In genomic region chr1:21313146-21313885, GRCh38 we compare ENCODE assay signal across 11 cellular contexts. TPM values are rescaled to one million over a fixed set of nuclear protein-coding genes. Genes with fewer than 3 reads are reported as not detected.
DNase-seq lines count a peak whose midpoint lies in the region; ATAC-seq and TF ChIP-seq lines count a peak whose summit lies in the region.
"Had no signal": no experiment of that assay in that cellular context is flagged by ENCODE, and none has a peak within 500 bp of the region (broad histone marks: within the 10 kb centered on the region; RNA-seq: fewer than 3 reads in every experiment).

No MANE protein-coding gene starts in this region.

- no peak overlapping the region for H3K23ac ChIP-seq in neuronal stem cell (ENCODE audit: low read depth, low read length, poor library complexity)

- H2BK5ac ChIP-seq in neuronal stem cell (ENCODE audit: low read length) = no peak overlapping the region

- H3K4ac ChIP-seq in neuronal stem cell (ENCODE audit: low read length) = no peak overlapping the region

- H3K27ac Mint-ChIP-seq in CD8-positive, alpha-beta T cell = no peak overlapping the region

- no peak overlapping the region for H3K4me2 ChIP-seq in neuronal stem cell (ENCODE audit: insufficient read depth, low read length, poor library complexity, severe bottlenecking)

- no peak overlapping the region for H3K4me3 Mint-ChIP-seq in CD8-positive, alpha-beta T cell

- H3K9me3 ChIP-seq in BE2C (no peaks in the 10 kb centered on the region), esophagus (ENCODE audit: control insufficient read depth in 2 of 2, insufficient read depth in 1 of 2, low read depth in 1 of 2, low read length in 1 of 2) (no peaks in the 10 kb centered on the region), neuronal stem cell (replicated peaks in 1 of 2; ENCODE audit: control insufficient read depth in 2 of 2, insufficient read depth in 1 of 2, low read depth in 1 of 2, low read length in 2 of 2) (peaks cover 0 to 2% of the 10 kb centered on the region in 2 donors)
- no peaks in the 10 kb centered on the region for H3K9me3 ChIP-seq in CD8-positive, alpha-beta T cell (ENCODE audit: low read length)
- H3K9me3 ChIP-seq: lower lobe of right lung had no signal

- H3K9me3 Mint-ChIP-seq in CD8-positive, alpha-beta T cell = no peaks in the 10 kb centered on the region

- peaks cover 37% of the 10 kb centered on the region for H3K4me1 Mint-ChIP-seq in CD8-positive, alpha-beta T cell (ENCODE audit: low read depth)

- H2BK120ac ChIP-seq in neuronal stem cell (ENCODE audit: low read depth, low read length) = no peak overlapping the region

- WGBS in esophagus, 2 donors = 66% methylated on average over 6 of the region's 6 CpGs
- no CpG with 5 or more reads among the region's 6 CpGs for WGBS in neuronal stem cell (ENCODE audit: extremely low coverage in 2 of 2, insufficient read length in 2 of 2, insufficient replicate concordance in 1 of 2), 2 donors

- H2AK5ac ChIP-seq in neuronal stem cell (ENCODE audit: low read depth, low read length) = no peak overlapping the region

- H3K4me1 ChIP-seq in BE2C (peaks cover 49% of the 10 kb centered on the region), esophagus (ENCODE audit: control insufficient read depth in 2 of 2, insufficient read depth in 2 of 2, low read length in 1 of 2) (peaks cover 9 to 17% of the 10 kb centered on the region in 2 donors), neuronal stem cell (ENCODE audit: control insufficient read depth in 2 of 2, insufficient read depth in 1 of 2, low read depth in 1 of 2, low read length in 2 of 2) (peaks cover 39 to 41% of the 10 kb centered on the region in 2 donors)
- peaks cover 12% of the 10 kb centered on the region for H3K4me1 ChIP-seq in CD8-positive, alpha-beta T cell (ENCODE audit: insufficient read depth, low read length)

- no peak overlapping the region for H3K9ac ChIP-seq in neuronal stem cell (ENCODE audit: low read depth, low read length, poor library complexity)

- H3K79me1 ChIP-seq in neuronal stem cell (ENCODE audit: low read depth, low read length) = peaks cover 2% of the 10 kb centered on the region

- H3K27me3 ChIP-seq in BE2C (no peaks in the 10 kb centered on the region), esophagus (ENCODE audit: control insufficient read depth in 1 of 2, insufficient read depth in 2 of 2, low read length in 2 of 2) (no peaks in the 10 kb centered on the region), neuronal stem cell (ENCODE audit: control insufficient read depth in 3 of 3, insufficient read depth in 3 of 3, low read depth in 1 of 3, low read length in 3 of 3) (no peaks in the 10 kb centered on the region)
- no peaks in the 10 kb centered on the region for H3K27me3 ChIP-seq in CD8-positive, alpha-beta T cell (ENCODE audit: insufficient read depth, low read length)

- H3K27ac ChIP-seq in esophagus (ENCODE audit: low read depth in 2 of 2, low read length in 1 of 2) = peak overlapping the region; percentile 4 to 40
- H3K27ac ChIP-seq in neuronal stem cell (replicated peaks; ENCODE audit: low read length) = no peak overlapping the region
- no peak overlapping the region for H3K27ac ChIP-seq in CD8-positive, alpha-beta T cell (ENCODE audit: low read depth, low read length)

- no peak overlapping the region for H4K91ac ChIP-seq in neuronal stem cell (ENCODE audit: low read depth, low read length, poor library complexity)

- H3K14ac ChIP-seq in neuronal stem cell (ENCODE audit: low read length) = peak overlapping the region; percentile 2

- intact Hi-C loops in CD8-positive, alpha-beta T cell (cut with DNase I, micrococcal nuclease) = no loop called here

- no peak overlapping the region for H2AFZ ChIP-seq in neuronal stem cell (ENCODE audit: low read length)

- DNase-seq in BE2C (peak; percentile 89), NCI-H226 (peak; percentile 30), neuronal stem cell (ENCODE audit: low spot score) (no peak), HuH-7.5 (ENCODE audit: low spot score) (no peak), NCI-H526 treated with DMSO at 0.1 percent for 48 hours (lab: John Stamatoyannopoulos, UW) (no peak)
- DNase-seq in CD8-positive, alpha-beta T cell = no peak
- DNase-seq: lower lobe of right lung; NCI-H2171 treated with DMSO at 0.1 percent for 48 hours; stimulated activated CD4-positive, alpha-beta T cell treated with anti-CD3 and anti-CD28 coated beads, Interleukin-12 subunit alpha, Interleukin-12 subunit beta, amount 100 ng/mL, for 4 hours had no signal

- H3K36me3 ChIP-seq in BE2C = no peaks in the 10 kb centered on the region; the same call in 1 of the 2 replicates
- H3K36me3 ChIP-seq in esophagus (ENCODE audit: control insufficient read depth in 2 of 2, insufficient read depth in 2 of 2, low read length in 1 of 2) = no peaks in the 10 kb centered on the region
- H3K36me3 ChIP-seq in neuronal stem cell (replicated peaks in 1 of 2; ENCODE audit: control insufficient read depth in 2 of 2, insufficient read depth in 2 of 2, low read length in 2 of 2) = no peaks in the 10 kb centered on the region
- no peaks in the 10 kb centered on the region for H3K36me3 ChIP-seq in CD8-positive, alpha-beta T cell (ENCODE audit: insufficient read depth, low read length)
- H3K36me3 ChIP-seq: lower lobe of right lung had no signal

- no peak for ATAC-seq in CD8-positive, alpha-beta T cell
- no peak for ATAC-seq in HG02610 (IDR thresholded peaks at IDR 0.05; ENCODE audit: unreplicated experiment)
- ATAC-seq: lower lobe of right lung had no signal

- POLR2A ChIA-PET in CD8-positive, alpha-beta T cell (lab: Charles Lee) = interaction anchor here (1.9 kb wide), 1 partner anchor 14 kb away, joined by 4 read pairs; no protein-coding TSS in a partner anchor

- no peak overlapping the region for H3K4me3 ChIP-seq in BE2C (ENCODE audit: low read depth, low read length)
- no peak overlapping the region for H3K4me3 ChIP-seq in esophagus (ENCODE audit: low read depth in 1 of 2, low read length in 2 of 2)
- H3K4me3 ChIP-seq in neuronal stem cell (ENCODE audit: low read length in 2 of 2) = peak overlapping the region in 1 of 2 donors; percentile 47
- H3K4me3 ChIP-seq in CD8-positive, alpha-beta T cell (ENCODE audit: low read depth, low read length) = no peak overlapping the region
- H3K4me3 ChIP-seq: lower lobe of right lung had no signal

- no peaks in the 10 kb centered on the region for H3K27me3 Mint-ChIP-seq in CD8-positive, alpha-beta T cell (ENCODE audit: low read depth)

- no peak overlapping the region for H2BK12ac ChIP-seq in neuronal stem cell (ENCODE audit: low read length)

- no peak for TF ChIP-seq CTCF in BE2C (IDR thresholded peaks at IDR 0.05; ENCODE audit: low read depth, low read length)
- no peak for TF ChIP-seq CTCF in CD8-positive, alpha-beta T cell (IDR thresholded peaks at IDR 0.05)

- no peak overlapping the region for H4K8ac ChIP-seq in neuronal stem cell (ENCODE audit: low read depth, low read length)

- H2BK15ac ChIP-seq in neuronal stem cell (ENCODE audit: low read length) = no peak overlapping the region

- H3K36me3 Mint-ChIP-seq in CD8-positive, alpha-beta T cell = peaks cover 18% of the 10 kb centered on the region

- H3K18ac ChIP-seq in neuronal stem cell (ENCODE audit: low read length) = peak overlapping the region; percentile 15

- CTCF ChIA-PET in CD8-positive, alpha-beta T cell (lab: Charles Lee) = interaction anchor here (0.7 to 2.4 kb wide), 7 partner anchors 11 to 58 kb away, joined by 3 to 8 read pairs (median 4); no protein-coding TSS in a partner anchor

RNA-seq across cellular contexts. Expression of gene ECE1, which starts 23.1 kb away (rescaled TPM):
- 52.5 TPM for polyA plus RNA-seq in BE2C (2012; ENCODE audit: insufficient read depth, insufficient read length, low read depth)
- polyA plus RNA-seq in esophagus = 10 to 100 TPM; 12.4 to 14.2 TPM
- 10.7 TPM for polyA plus RNA-seq in neuronal stem cell (2013, experiment 1 of 2)
- 10.7 TPM for polyA plus RNA-seq in neuronal stem cell (2013, experiment 2 of 2)
- 10 to 100 TPM; 55.0 to 56.0 TPM for total RNA-seq in CD8-positive, alpha-beta T cell

Comparison
In these comparisons a context has a peak if more than half of its experiments do, and no peak if none do; other contexts are left out.
1. DNase-seq: peak in BE2C (single experiment) and NCI-H226 (single experiment); none in neuronal stem cell (single experiment), CD8-positive, alpha-beta T cell (0 of 7), HuH-7.5 (single experiment) and NCI-H526 treated with DMSO at 0.1 percent for 48 hours (single experiment).
2. H3K27ac ChIP-seq: peak in esophagus (2 of 2); none in neuronal stem cell (single experiment) and CD8-positive, alpha-beta T cell (single experiment).